Comparison of ENCODE assay signal across 8 cellular contexts in genomic region chr9:27572566-27572917, GRCh38. TPM values are rescaled to one million over a fixed set of nuclear protein-coding genes. Genes with fewer than 3 reads are reported as not detected.
DNase-seq lines count a peak whose midpoint lies in the region; ATAC-seq and TF ChIP-seq lines count a peak whose summit lies in the region.

No MANE protein-coding gene starts in this region.

- peak; percentile 56 for DNase-seq in NCI-H82 (lab: John Stamatoyannopoulos, UW)
- DNase-seq in NCI-H82 treated with DMSO at 0.1 percent for 48 hours (lab: John Stamatoyannopoulos, UW; ENCODE audit: unreplicated experiment), result no peak
- DNase-seq in HS-27A (ENCODE audit: low read depth), result peak; percentile 2
- peak; percentile 27 for DNase-seq in SK-N-DZ (ENCODE audit: low spot score)
- peak in 1 of 2 donors; percentile 73 for DNase-seq in lower leg skin (ENCODE audit: low spot score in 2 of 2)
- DNase-seq in suprapubic skin (ENCODE audit: low spot score in 2 of 2), result no peak

- TF ChIP-seq CTCF in lower leg skin (IDR thresholded peaks at IDR 0.05) (no peak), suprapubic skin (IDR thresholded peaks at IDR 0.05) (no peak)

- peak; percentile 45 for ATAC-seq in GM21447 (IDR thresholded peaks at IDR 0.05; ENCODE audit: unreplicated experiment)

- intact Hi-C loops in lower leg skin (cut with DNase I; ENCODE audit: low total_unique reads), result loop anchor here (10.0 kb wide), 1 partner anchor 628 kb away; the partner anchor contains the start of gene PLAA

- 0 to 1% methylated on average over 6 of the region's 6 CpGs for WGBS in ectodermal cell, 2 experiments
- 0 to 1% methylated on average over 6 of the region's 6 CpGs for WGBS in lower leg skin, 2 donors
- 0% methylated on average over 4 of the region's 6 CpGs for WGBS in suprapubic skin

- H3K27me3 ChIP-seq in ectodermal cell (ENCODE audit: control insufficient read depth, insufficient read depth, low read length, poor library complexity, severe bottlenecking) (no peaks in the 10 kb centered on the region), suprapubic skin (no peaks in the 10 kb centered on the region)

- no peak for TF ChIP-seq EP300 in suprapubic skin (IDR thresholded peaks at IDR 0.05)

- H3K27ac ChIP-seq in ectodermal cell (ENCODE audit: insufficient read depth, low read depth, low read length, poor library complexity, severe bottlenecking) (peak overlapping the region; percentile 83), suprapubic skin (peak overlapping the region; percentile 99)

- H3K4me1 ChIP-seq in ectodermal cell (ENCODE audit: control insufficient read depth, insufficient read depth, low read length), result no peaks in the 10 kb centered on the region
- peaks cover 28% of the 10 kb centered on the region for H3K4me1 ChIP-seq in suprapubic skin

- H3K36me3 ChIP-seq in ectodermal cell (ENCODE audit: control insufficient read depth, insufficient read depth, low read length) (no peaks in the 10 kb centered on the region), suprapubic skin (no peaks in the 10 kb centered on the region)

- H3K9me3 ChIP-seq in ectodermal cell (ENCODE audit: control insufficient read depth, low read length) (no peaks in the 10 kb centered on the region), suprapubic skin (no peaks in the 10 kb centered on the region)

- TF ChIP-seq POLR2A in lower leg skin (IDR thresholded peaks at IDR 0.05) (no peak), suprapubic skin (IDR thresholded peaks at IDR 0.05) (peak in 1 of 2 donors; percentile 75)

- H3K4me3 ChIP-seq in ectodermal cell (ENCODE audit: insufficient read depth, low read depth, low read length), result peak overlapping the region; percentile 62
- H3K4me3 ChIP-seq in lower leg skin (ENCODE audit: low read depth, poor library complexity, severe bottlenecking), result peak overlapping the region; percentile 86
- H3K4me3 ChIP-seq in suprapubic skin, result peak overlapping the region; percentile 89

RNA-seq across cellular contexts. Expression of gene C9orf72, which starts 0.7 kb away (rescaled TPM):
- polyA plus RNA-seq in SK-N-DZ (2014; cell fraction: cytosol; rRNA removed), result 17.4 and 18.8 TPM in 2 replicates
- polyA plus RNA-seq in SK-N-DZ (2014; cell fraction: nucleus; rRNA removed), result 44.3 and 47.1 TPM in 2 replicates
- polyA plus RNA-seq in ectodermal cell (2013, experiment 1 of 4), result 35.0 TPM
- polyA plus RNA-seq in ectodermal cell (2013, experiment 2 of 4), result 34.4 TPM
- polyA plus RNA-seq in ectodermal cell (2013, experiment 3 of 4), result 34.4 TPM
- polyA plus RNA-seq in ectodermal cell (2013, experiment 4 of 4), result 34.3 TPM
- total RNA-seq in lower leg skin (10 to 100 TPM; 10.3 to 16.6 (median 12.5) TPM), suprapubic skin (10 to 100 TPM; 12.2 to 48.3 (median 14.5) TPM)

RNA-seq across cellular contexts. Expression of gene MOB3B, which starts 42.9 kb away (rescaled TPM):
- not detected in 2 replicates for polyA plus RNA-seq in SK-N-DZ (2014; cell fraction: cytosol; rRNA removed)
- polyA plus RNA-seq in SK-N-DZ (2014; cell fraction: nucleus; rRNA removed), result not detected in 2 replicates
- 20.8 TPM for polyA plus RNA-seq in ectodermal cell (2013, experiment 1 of 4)
- polyA plus RNA-seq in ectodermal cell (2013, experiment 2 of 4), result 22.1 TPM
- 14.6 TPM for polyA plus RNA-seq in ectodermal cell (2013, experiment 3 of 4)
- polyA plus RNA-seq in ectodermal cell (2013, experiment 4 of 4), result 15.8 TPM
- 10 to 100 TPM in 2 of 4 donors, 1 to 10 TPM in 2; 8.2 to 16.5 (median 10.5) TPM for total RNA-seq in lower leg skin
- total RNA-seq in suprapubic skin, result 10 to 100 TPM in 2 of 4 donors, 1 to 10 TPM in 2; 8.2 to 21.5 (median 10.9) TPM

RNA-seq across cellular contexts. Expression of gene IFNK, which starts 48.5 kb away (rescaled TPM):
- not detected in 2 replicates for polyA plus RNA-seq in SK-N-DZ (2014; cell fraction: cytosol; rRNA removed)
- polyA plus RNA-seq in SK-N-DZ (2014; cell fraction: nucleus; rRNA removed), result not detected in 2 replicates
- not detected for polyA plus RNA-seq in ectodermal cell (2013, experiment 1 of 4)
- polyA plus RNA-seq in ectodermal cell (2013, experiment 2 of 4), result not detected
- polyA plus RNA-seq in ectodermal cell (2013, experiment 3 of 4), result not detected
- polyA plus RNA-seq in ectodermal cell (2013, experiment 4 of 4), result not detected
- total RNA-seq in lower leg skin (not detected), suprapubic skin (not detected)

Comparison
In these comparisons a context has a peak if more than half of its experiments do, and no peak if none do; other contexts are left out.
1. DNase-seq: peak in NCI-H82 (single experiment), HS-27A (single experiment) and SK-N-DZ (single experiment); none in NCI-H82 treated with DMSO at 0.1 percent for 48 hours (single experiment) and suprapubic skin (0 of 2).
2. Peak in every context shown above with its lines, with median percentiles within 50 percentile points of each other: H3K4me3 ChIP-seq.